Comparison of ENCODE assay signal across 8 cellular contexts in genomic region chr17:7239091-7240027, GRCh38. TPM values are rescaled to one million over a fixed set of nuclear protein-coding genes. Genes with fewer than 3 reads are reported as not detected.
A peak's percentile ranks its signal among the peaks of the same experiment; 100 is the strongest.
DNase-seq lines count a peak whose midpoint lies in the region; TF ChIP-seq lines count a peak whose summit lies in the region.

Gene PHF23, minus strand, starts transcription at chr17:7239457. Its CDS starts 178 bp downstream, at chr17:7239279.

- H3K27ac ChIP-seq in HEK293 (ENCODE audit: extremely low read depth, low read depth, low read length) (peak within 1 kb of the TSS; percentile 89), subcutaneous abdominal adipose tissue (ENCODE audit: low read depth, low read length) (peak within 1 kb of the TSS; percentile 99)

- peak within 1 kb of the TSS; percentile 98 for H3K27ac Mint-ChIP-seq in activated naive CD4-positive, alpha-beta T cell treated with anti-CD3 and anti-CD28 coated beads for 36 hours

- H3K9me3 Mint-ChIP-seq in activated naive CD4-positive, alpha-beta T cell treated with anti-CD3 and anti-CD28 coated beads for 36 hours: no peaks in the 10 kb centered on the region

- peaks cover 35% of the 10 kb centered on the region for H3K36me3 Mint-ChIP-seq in activated naive CD4-positive, alpha-beta T cell treated with anti-CD3 and anti-CD28 coated beads for 36 hours (ENCODE audit: low read depth)

- DNase-seq in NAMALWA (ENCODE audit: low spot score): peak; percentile 92
- DNase-seq in SK-N-DZ (ENCODE audit: low spot score): peak; percentile 100
- peak; percentile 99 for DNase-seq in activated naive CD4-positive, alpha-beta T cell treated with anti-CD3 and anti-CD28 coated beads for 36 hours
- peak; percentile 99 for DNase-seq in foreskin melanocyte

- peak; percentile 30; the same call in 1 of the 2 replicates for TF ChIP-seq CTCF in HEK293 (tag by site-specific recombination; IDR thresholded peaks at IDR 0.05)

- H3K4me3 ChIP-seq in HEK293 (ENCODE audit: low read depth, low read length) (peak within 1 kb of the TSS; percentile 90), neuron (ENCODE audit: low read length) (peak within 1 kb of the TSS; percentile 95), subcutaneous abdominal adipose tissue (ENCODE audit: low read depth in 1 of 5, low read length in 5 of 5) (peak within 1 kb of the TSS; percentile 88 to 96 (median 93))

- intact Hi-C loops in activated naive CD4-positive, alpha-beta T cell treated with anti-CD3 and anti-CD28 coated beads for 36 hours (cut with micrococcal nuclease): loop anchor here (1.0 to 5.0 kb wide), 7 partner anchors 13 to 603 kb away; partner anchors contain the start of genes ACADVL, DLG4, EIF5A and ELP5

- H2AFZ ChIP-seq in neuron (ENCODE audit: low read depth, low read length): no peak within 1 kb of the TSS

- H3K9ac ChIP-seq in ES-I3 (ENCODE audit: low read depth, low read length): peak within 1 kb of the TSS; percentile 98
- H3K9ac ChIP-seq in subcutaneous abdominal adipose tissue (ENCODE audit: low read length in 5 of 5): peak within 1 kb of the TSS; percentile 87 to 97 (median 92)

- no peaks in the 10 kb centered on the region for H3K27me3 Mint-ChIP-seq in activated naive CD4-positive, alpha-beta T cell treated with anti-CD3 and anti-CD28 coated beads for 36 hours (ENCODE audit: low read depth)

- POLR2A ChIA-PET in HEK293 (lab: Yijun Ruan, JAX): interaction anchor here (0.6 to 14.2 kb wide), 18 partner anchors 9 to 1171 kb away, joined by 3 to 284 read pairs (median 4); partner anchors contain the start of genes ACADVL, CTDNEP1, DLG4 and ELP5

- H3K9me3 ChIP-seq in ES-I3 (ENCODE audit: control insufficient read depth, insufficient read depth, low read length): no peaks in the 10 kb centered on the region
- H3K9me3 ChIP-seq in HEK293 (ENCODE audit: control insufficient read depth, insufficient read depth, low read depth, low read length): no peaks in the 10 kb centered on the region
- H3K9me3 ChIP-seq in neuron (ENCODE audit: low read length): no peaks in the 10 kb centered on the region
- H3K9me3 ChIP-seq in subcutaneous abdominal adipose tissue (ENCODE audit: control insufficient read depth in 5 of 5, low read length in 5 of 5): no peaks in the 10 kb centered on the region

- H3K4me1 ChIP-seq in ES-I3 (ENCODE audit: insufficient read depth, low read length): peaks cover 18% of the 10 kb centered on the region
- H3K4me1 ChIP-seq in HEK293 (ENCODE audit: control insufficient read depth, insufficient read depth, low read length): peaks cover 13% of the 10 kb centered on the region
- peaks cover 46% of the 10 kb centered on the region for H3K4me1 ChIP-seq in neuron (ENCODE audit: insufficient read depth, low read length)
- peaks cover 14 to 61% (median 50%) of the 10 kb centered on the region in 5 donors for H3K4me1 ChIP-seq in subcutaneous abdominal adipose tissue (ENCODE audit: control insufficient read depth in 5 of 5, insufficient read depth in 5 of 5, low read length in 5 of 5)

- no peaks in the 10 kb centered on the region for H3K27me3 ChIP-seq in neuron (ENCODE audit: insufficient read depth, low read length)
- no peaks in the 10 kb centered on the region for H3K27me3 ChIP-seq in subcutaneous abdominal adipose tissue (ENCODE audit: control insufficient read depth in 5 of 5, insufficient read depth in 4 of 5, low read length in 5 of 5)

- CTCF ChIA-PET in HEK293 (lab: Yijun Ruan, JAX): interaction anchor here (0.6 to 5.2 kb wide), 5 partner anchors 19 to 1826 kb away, joined by 3 to 33 read pairs (median 3); partner anchors contain the start of genes ACADVL and DLG4
- CTCF ChIA-PET in activated naive CD4-positive, alpha-beta T cell treated with anti-CD3 and anti-CD28 coated beads for 36 hours (lab: Charles Lee): interaction anchor here (0.6 to 2.5 kb wide), 5 partner anchors 16 to 194 kb away, joined by 3 to 8 read pairs (median 3); partner anchors contain the start of genes ACADVL and DLG4

- peaks cover 10% of the 10 kb centered on the region for H3K36me3 ChIP-seq in ES-I3 (ENCODE audit: insufficient read depth, low read length)
- H3K36me3 ChIP-seq in HEK293 (ENCODE audit: control insufficient read depth in 2 of 2, insufficient read depth in 1 of 2, low read length in 2 of 2): peaks cover 18 to 55% of the 10 kb centered on the region in 2 experiments
- peaks cover 47% of the 10 kb centered on the region for H3K36me3 ChIP-seq in neuron (ENCODE audit: insufficient read depth, low read length)
- peaks cover 0 to 38% (median 31%) of the 10 kb centered on the region in 5 donors for H3K36me3 ChIP-seq in subcutaneous abdominal adipose tissue (ENCODE audit: control insufficient read depth in 5 of 5, insufficient read depth in 5 of 5, low read length in 5 of 5)

- peaks cover 64% of the 10 kb centered on the region for H3K4me1 Mint-ChIP-seq in activated naive CD4-positive, alpha-beta T cell treated with anti-CD3 and anti-CD28 coated beads for 36 hours (ENCODE audit: low read depth)

- peak within 1 kb of the TSS; percentile 94 for H3K4me3 Mint-ChIP-seq in activated naive CD4-positive, alpha-beta T cell treated with anti-CD3 and anti-CD28 coated beads for 36 hours

TF ChIP-seq in HEK293, 187 proteins besides CTCF, POLR2A, EP300 and RAD21 (continues in another document):
- no peak for TF ChIP-seq ZNF571 (tag by site-specific recombination; IDR thresholded peaks at IDR 0.05)
- TF ChIP-seq GLIS1 (tag by site-specific recombination; IDR thresholded peaks at IDR 0.05): peak; percentile 80
- TF ChIP-seq ZFP69B (tag by site-specific recombination; IDR thresholded peaks at IDR 0.05): no peak
- TF ChIP-seq MYNN (tag by site-specific recombination; IDR thresholded peaks at IDR 0.05; ENCODE audit: borderline replicate concordance): no peak
- TF ChIP-seq ZNF473 (tag by site-specific recombination; IDR thresholded peaks at IDR 0.05): no peak
- TF ChIP-seq PRDM10 (tag by site-specific recombination; IDR thresholded peaks at IDR 0.05): peak; percentile 96
- no peak for TF ChIP-seq ZNF621 (tag by site-specific recombination; IDR thresholded peaks at IDR 0.05)
- TF ChIP-seq EGR2 (tag by site-specific recombination; IDR thresholded peaks at IDR 0.05; ENCODE audit: low read depth): peak; percentile 98
- TF ChIP-seq KLF10 (tag by site-specific recombination; IDR thresholded peaks at IDR 0.05): no peak
- peak; percentile 92 for TF ChIP-seq SP2 (tag by site-specific recombination; IDR thresholded peaks at IDR 0.05)
- peak; percentile 73 for TF ChIP-seq ZBTB10 (tag by site-specific recombination; IDR thresholded peaks at IDR 0.05)
- 0 out of 2 replicates have a peak, but pooled peaks have one; percentile 4 for TF ChIP-seq ZNF777 (tag by site-specific recombination; IDR thresholded peaks at IDR 0.05; ENCODE audit: borderline replicate concordance)
- no peak for TF ChIP-seq ZNF658 (tag by site-specific recombination; IDR thresholded peaks at IDR 0.05)
- TF ChIP-seq ZSCAN16 (tag by site-specific recombination; IDR thresholded peaks at IDR 0.05): no peak
- no peak for TF ChIP-seq ZNF585B (tag by site-specific recombination; IDR thresholded peaks at IDR 0.05)
- no peak for TF ChIP-seq HOXD13 (CRISPR knock-in tag; IDR thresholded peaks at IDR 0.05; ENCODE audit: borderline replicate concordance)

RNA-seq across cellular contexts. Expression of gene PHF23, which starts in this region (rescaled TPM):
- polyA plus RNA-seq in SK-N-DZ (2014; cell fraction: cytosol; rRNA removed): 42.8 and 51.6 TPM in 2 replicates
- polyA plus RNA-seq in SK-N-DZ (2014; cell fraction: nucleus; rRNA removed): 17.6 and 24.2 TPM in 2 replicates
- total RNA-seq in activated naive CD4-positive, alpha-beta T cell treated with anti-CD3 and anti-CD28 coated beads for 36 hours: 10 to 100 TPM in 1 of 2 experiments, 1 to 10 TPM in 1; 8.4 to 10.0 TPM

Comparison
In these comparisons a context has a peak if more than half of its experiments do, and no peak if none do; other contexts are left out.
1. Peak in every context shown above with its lines: DNase-seq, H3K4me3 ChIP-seq and H3K27ac ChIP-seq.